ENCODE assay signal across 1 cellular context in genomic region chr4:1809754-1810502, GRCh38.
TF ChIP-seq lines count a peak whose summit lies in the region.

No MANE protein-coding gene starts in this region.

TF ChIP-seq in GM12878, 131 proteins besides CTCF, POLR2A, EP300 and RAD21 (continued from another document):
- TF ChIP-seq EGR1 (IDR thresholded peaks at IDR 0.05; ENCODE audit: borderline replicate concordance in 1 of 2, low read depth in 2 of 2, low read length in 2 of 2) (no peak), E2F4 (IDR thresholded peaks at IDR 0.05; ENCODE audit: low read depth, low read length) (no peak), POLR2AphosphoS2 (IDR thresholded peaks at IDR 0.05; ENCODE audit: low read depth, low read length) (no peak), ZBTB33 (IDR thresholded peaks at IDR 0.05) (no peak), EZH2 (IDR thresholded peaks at IDR 0.05; ENCODE audit: borderline replicate concordance, control insufficient read depth, low read depth, low read length) (no peak), MTA2 (IDR thresholded peaks at IDR 0.05; ENCODE audit: low read depth) (no peak), MTA3 (IDR thresholded peaks at IDR 0.05; ENCODE audit: borderline replicate concordance, low read length) (no peak), DPF2 (IDR thresholded peaks at IDR 0.05) (no peak), MYB (IDR thresholded peaks at IDR 0.05; ENCODE audit: borderline replicate concordance, low read depth, low read length) (no peak), ZBTB4 (CRISPR knock-in tag; IDR thresholded peaks at IDR 0.05) (no peak), RAD51 (IDR thresholded peaks at IDR 0.05) (no peak), ATF7 (IDR thresholded peaks at IDR 0.05; ENCODE audit: low read depth) (no peak), PAX5 (IDR thresholded peaks at IDR 0.05; ENCODE audit: borderline replicate concordance, low read depth, low read length) (no peak), SMARCA5 (IDR thresholded peaks at IDR 0.05) (peak; percentile 69; the same call in 1 of the 2 replicates), IKZF2 (IDR thresholded peaks at IDR 0.05) (no peak), SMC3 (IDR thresholded peaks at IDR 0.05; ENCODE audit: borderline replicate concordance, low read length) (peak; percentile 63), BMI1 (IDR thresholded peaks at IDR 0.05; ENCODE audit: borderline replicate concordance) (no peak)
- TF ChIP-seq, protein P1, sequence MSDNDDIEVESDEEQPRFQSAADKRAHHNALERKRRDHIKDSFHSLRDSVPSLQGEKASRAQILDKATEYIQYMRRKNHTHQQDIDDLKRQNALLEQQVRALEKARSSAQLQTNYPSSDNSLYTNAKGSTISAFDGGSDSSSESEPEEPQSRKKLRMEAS (IDR thresholded peaks at IDR 0.05; ENCODE audit: low read depth, low read length), result no peak
TF ChIP-seq in GM12878: peak in this region for 3.
